Comparison of ENCODE assay signal across 13 cellular contexts in genomic region chr3:69294014-69294771, GRCh38.
DNase-seq lines count a peak whose midpoint lies in the region; ATAC-seq and TF ChIP-seq lines count a peak whose summit lies in the region.
"Had no signal": no experiment of that assay in that cellular context is flagged by ENCODE, and none has a peak within 500 bp of the region (broad histone marks: within the 10 kb centered on the region; RNA-seq: fewer than 3 reads in every experiment).

No MANE protein-coding gene starts in this region.

- H3K4me3 ChIP-seq in A673 (ENCODE audit: low read depth, low read length, poor library complexity, severe bottlenecking), result no peak overlapping the region
- H3K4me3 ChIP-seq in H7 (ENCODE audit: insufficient read depth, low read depth, low read length), result no peak overlapping the region
- H3K4me3 ChIP-seq in SJCRH30, result no peak overlapping the region
- H3K4me3 ChIP-seq: lower lobe of right lung had no signal

- TF ChIP-seq CTCF in A673 (conservative IDR thresholded peaks at IDR 0.05; ENCODE audit: low read depth, low read length), result no peak

- POLR2A ChIA-PET in A673 (lab: Charles Lee; ENCODE audit: low non-redundant PET), result no interaction called here

- H3K36me3 ChIP-seq in A673 (ENCODE audit: insufficient read depth, low read length, poor library complexity, severe bottlenecking), result no peaks in the 10 kb centered on the region
- H3K36me3 ChIP-seq in H7 (replicated peaks; ENCODE audit: control insufficient read depth, insufficient read depth, low read length), result no peaks in the 10 kb centered on the region
- no peaks in the 10 kb centered on the region for H3K36me3 ChIP-seq in SJCRH30

- no peaks in the 10 kb centered on the region for H3K4me1 ChIP-seq in A673 (ENCODE audit: insufficient read depth, low read length, poor library complexity, severe bottlenecking)
- no peaks in the 10 kb centered on the region for H3K4me1 ChIP-seq in SJCRH30

- H3K27me3 ChIP-seq in A673 (replicated peaks; ENCODE audit: insufficient read depth, low read depth, low read length, poor library complexity) (no peaks in the 10 kb centered on the region), H7 (ENCODE audit: control insufficient read depth, insufficient read depth, low read length) (no peaks in the 10 kb centered on the region; the same call in 1 of the 2 replicates), SJCRH30 (no peaks in the 10 kb centered on the region)

- in situ Hi-C loops in SK-MEL-5 (cut with HindIII; ENCODE audit: low pct_unique_long_range_greater_than_20kb, low sequenced_read_pairs), result no loop called here

- H3K27ac ChIP-seq in A673 (ENCODE audit: low read depth, low read length, poor library complexity, severe bottlenecking) (no peak overlapping the region), SJCRH30 (no peak overlapping the region)

- intact Hi-C loops in A673 (cut with micrococcal nuclease; ENCODE audit: unreplicated experiment), result no loop called here

- ATAC-seq in GM18868 (IDR thresholded peaks at IDR 0.05; ENCODE audit: unreplicated experiment), result peak; percentile 86

- H3K9me3 ChIP-seq in A673 (ENCODE audit: low read depth, low read length, poor library complexity, severe bottlenecking) (no peaks in the 10 kb centered on the region), SJCRH30 (replicated peaks) (no peaks in the 10 kb centered on the region)
- H3K9me3 ChIP-seq: lower lobe of right lung had no signal

- DNase-seq in A673 (ENCODE audit: low spot score) (peak; percentile 4), SK-MEL-5 (ENCODE audit: low read depth, low spot score) (peak; percentile 59), islet precursor cell (peak; percentile 94), H7 (no peak), NCI-H1092 treated with DMSO at 0.1 percent for 48 hours (lab: John Stamatoyannopoulos, UW) (no peak), SJCRH30 (no peak), RKO (ENCODE audit: low spot score) (no peak)
- DNase-seq: activated CD4-positive, alpha-beta T cell treated with anti-CD3 and anti-CD28 coated beads, Interleukin-2, amount 50 U/mL, for 1 hour; CD4-positive, alpha-beta memory T cell; lower lobe of right lung; NK-92 treated with Interleukin-12 subunit alpha and Interleukin-12 subunit beta, amount 100 ng/mL, for 24 hours; stimulated activated CD4-positive, alpha-beta T cell treated with anti-CD3 and anti-CD28 coated beads, Interleukin-2, amount 100 ng/mL, for 48 hours had no signal

- BruUV-seq in A673 (replicated peaks; lab: Mats Ljungman, UMichigan), result no TSS peak

- CTCF ChIA-PET in A673 (lab: Charles Lee), result no interaction called here

Comparison
In these comparisons a context has a peak if more than half of its experiments do, and no peak if none do; other contexts are left out.
1. DNase-seq: peak in A673 (single experiment), SK-MEL-5 (single experiment) and islet precursor cell (single experiment); none in H7 (single experiment), NCI-H1092 treated with DMSO at 0.1 percent for 48 hours (single experiment), SJCRH30 (0 of 2) and RKO (single experiment).